9 cellular contexts compared by ENCODE assay signal in the genomic region with DNA sequence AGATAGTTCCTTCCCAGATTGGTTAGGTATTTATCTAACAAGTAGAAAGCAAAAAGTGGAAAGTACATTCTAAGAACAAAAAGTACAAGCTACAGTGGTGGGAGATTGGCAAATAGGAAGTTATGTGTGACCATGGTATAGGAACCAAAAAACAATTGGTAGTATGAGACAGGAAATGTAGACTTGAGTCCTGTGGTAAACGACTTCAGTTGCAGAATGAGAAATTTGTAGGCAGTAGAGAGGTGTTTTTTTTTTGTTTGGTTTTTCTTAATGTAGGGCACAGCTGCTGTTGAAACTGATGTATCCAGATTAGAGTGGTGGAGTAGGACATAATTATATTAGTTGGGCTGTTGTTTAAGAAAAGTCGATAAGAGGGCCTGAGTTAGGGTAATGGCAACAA.
DNase-seq lines count a peak whose midpoint lies in the region; ATAC-seq and TF ChIP-seq lines count a peak whose summit lies in the region.
"Had no signal": no experiment of that assay in that cellular context is flagged by ENCODE, and none has a peak within 500 bp of the region (broad histone marks: within the 10 kb centered on the region; RNA-seq: fewer than 3 reads in every experiment).

No MANE protein-coding gene starts in this region.

- peak; percentile 37 for ATAC-seq in left ventricle myocardium superior
- ATAC-seq in Right ventricle myocardium superior (ENCODE audit: poor library complexity) = no peak
- peak; percentile 99 for ATAC-seq in HG03095 (IDR thresholded peaks at IDR 0.05; ENCODE audit: unreplicated experiment)
- ATAC-seq in activated CD8-positive, alpha-beta T cell treated with anti-CD3 and anti-CD28 coated beads for 36 hours = peak; percentile 94
- peak; percentile 83 for ATAC-seq in upper lobe of right lung

- H3K27me3 ChIP-seq in upper lobe of right lung = no peaks in the 10 kb centered on the region

- H3K36me3 Mint-ChIP-seq in activated CD8-positive, alpha-beta T cell treated with anti-CD3 and anti-CD28 coated beads for 36 hours (ENCODE audit: low read depth) = peaks cover 42% of the 10 kb centered on the region

- peaks cover 28% of the 10 kb centered on the region for H3K36me3 ChIP-seq in upper lobe of right lung

- intact Hi-C loops in left ventricle myocardium superior (cut with micrococcal nuclease) (no loop called here), Right ventricle myocardium superior (cut with DNase I) (no loop called here), upper lobe of right lung (cut with DNase I) (no loop called here)
- intact Hi-C loops in activated CD8-positive, alpha-beta T cell treated with anti-CD3 and anti-CD28 coated beads for 36 hours (cut with micrococcal nuclease) = loop anchor here (5.0 kb wide), 1 partner anchor 43 kb away; no protein-coding TSS in a partner anchor

- peak overlapping the region; percentile 8 for H3K27ac ChIP-seq in upper lobe of right lung
- H3K27ac ChIP-seq: VCaP had no signal

- POLR2A ChIA-PET in activated CD8-positive, alpha-beta T cell treated with anti-CD3 and anti-CD28 coated beads for 36 hours (lab: Charles Lee) = interaction anchor here (0.5 to 0.6 kb wide), 2 partner anchors 73 to 337 kb away, joined by 3 read pairs; partner anchors contain the start of gene RASA1

- H3K9me3 Mint-ChIP-seq in activated CD8-positive, alpha-beta T cell treated with anti-CD3 and anti-CD28 coated beads for 36 hours = peaks cover 5% of the 10 kb centered on the region

- H3K4me1 ChIP-seq in upper lobe of right lung = no peaks in the 10 kb centered on the region

- no peaks in the 10 kb centered on the region for H3K9me3 ChIP-seq in upper lobe of right lung

- H3K4me1 Mint-ChIP-seq in activated CD8-positive, alpha-beta T cell treated with anti-CD3 and anti-CD28 coated beads for 36 hours (ENCODE audit: low read depth) = peaks cover 18% of the 10 kb centered on the region

- H3K27ac Mint-ChIP-seq in activated CD8-positive, alpha-beta T cell treated with anti-CD3 and anti-CD28 coated beads for 36 hours = peak overlapping the region; percentile 89

- DNase-seq in left ventricle myocardium superior (no peak), Right ventricle myocardium superior (no peak), upper lobe of right lung (no peak), A172 (ENCODE audit: low spot score) (no peak), inferior parietal cortex (ENCODE audit: extremely low spot score) (no peak), T-helper 9 cell (no peak)
- no peak for DNase-seq in activated CD8-positive, alpha-beta T cell treated with anti-CD3 and anti-CD28 coated beads for 36 hours

- H3K4me3 ChIP-seq in upper lobe of right lung = no peak overlapping the region

- TF ChIP-seq CTCF in activated CD8-positive, alpha-beta T cell treated with anti-CD3 and anti-CD28 coated beads for 36 hours (IDR thresholded peaks at IDR 0.05) = no peak
- no peak for TF ChIP-seq CTCF in upper lobe of right lung (IDR thresholded peaks at IDR 0.05)

- CTCF ChIA-PET in activated CD8-positive, alpha-beta T cell treated with anti-CD3 and anti-CD28 coated beads for 36 hours (lab: Charles Lee) = no interaction called here

- no peaks in the 10 kb centered on the region for H3K27me3 Mint-ChIP-seq in activated CD8-positive, alpha-beta T cell treated with anti-CD3 and anti-CD28 coated beads for 36 hours

- H3K4me3 Mint-ChIP-seq in activated CD8-positive, alpha-beta T cell treated with anti-CD3 and anti-CD28 coated beads for 36 hours = peak overlapping the region; percentile 51
